ENCODE assay signal across 11 cellular contexts in the genomic region with DNA sequence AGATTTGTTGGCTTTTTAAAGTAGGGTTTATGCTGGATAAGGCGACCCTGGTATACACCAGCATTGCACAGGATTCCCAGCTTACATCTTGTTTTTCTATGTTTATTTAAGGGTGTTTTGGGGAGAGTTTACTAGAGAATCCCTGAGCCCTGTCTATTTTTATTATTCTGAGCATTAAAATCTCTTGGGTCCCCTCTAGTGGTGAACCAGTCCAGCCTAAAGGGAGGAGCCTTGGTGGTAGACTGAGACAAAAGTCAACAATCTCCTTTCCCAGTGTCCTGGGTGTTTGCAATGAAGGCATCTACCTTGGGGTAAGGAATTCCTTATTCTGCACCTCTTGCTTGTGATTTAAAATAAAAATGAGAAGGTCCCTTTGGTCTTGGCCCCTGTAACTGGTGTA. TPM values are rescaled to one million over a fixed set of nuclear protein-coding genes. Genes with fewer than 3 reads are reported as not detected.
DNase-seq lines count a peak whose midpoint lies in the region; ATAC-seq and TF ChIP-seq lines count a peak whose summit lies in the region.
"Had no signal": no experiment of that assay in that cellular context is flagged by ENCODE, and none has a peak within 500 bp of the region (broad histone marks: within the 10 kb centered on the region; RNA-seq: fewer than 3 reads in every experiment).

No MANE protein-coding gene starts in this region.

- in situ Hi-C loops in G401 (cut with HindIII; ENCODE audit: low sequenced_read_pairs), result no loop called here

- no peak for TF ChIP-seq POLR2A in tibial nerve (IDR thresholded peaks at IDR 0.05)

- no peak overlapping the region for H2AFZ ChIP-seq in SK-N-SH (ENCODE audit: low read depth)

- no peak overlapping the region for H3K4me2 ChIP-seq in SK-N-SH

- ATAC-seq in SK-N-SH treated with all-trans-retinoic acid at 6 μM for 48 hours (no peak), RWPE2 (ENCODE audit: low read depth) (peak; percentile 41; the same call in 1 of the 3 replicates), left cardiac atrium (peak; percentile 48 to 74), GM18873 (IDR thresholded peaks at IDR 0.05; ENCODE audit: low FRiP score, unreplicated experiment) (no peak), HG02763 (IDR thresholded peaks at IDR 0.05; ENCODE audit: unreplicated experiment) (no peak)

- no peaks in the 10 kb centered on the region for H3K79me2 ChIP-seq in SK-N-SH (ENCODE audit: insufficient read depth)

- no peaks in the 10 kb centered on the region for H3K9me3 ChIP-seq in SK-N-SH
- H3K9me3 ChIP-seq in RWPE2 (ENCODE audit: severe bottlenecking), result no peaks in the 10 kb centered on the region
- no peaks in the 10 kb centered on the region for H3K9me3 ChIP-seq in tibial nerve

- intact Hi-C loops in left cardiac atrium (cut with DNase I), result loop anchor here in 1 of 2 donors (5.0 kb wide), 1 partner anchor 98 kb away; no protein-coding TSS in a partner anchor

- no peak overlapping the region for H3K9ac ChIP-seq in SK-N-SH

- H3K36me3 ChIP-seq in SK-N-SH (replicated peaks in 1 of 2; ENCODE audit: control insufficient read depth in 1 of 2, insufficient read depth in 2 of 2, low read length in 1 of 2) (no peaks in the 10 kb centered on the region), RWPE2 (ENCODE audit: low read depth) (no peaks in the 10 kb centered on the region), tibial nerve (no peaks in the 10 kb centered on the region)

- POLR2A ChIA-PET in SK-N-SH (lab: Yijun Ruan, JAX), result no interaction called here

- H4K20me1 ChIP-seq in SK-N-SH (ENCODE audit: insufficient read depth), result no peaks in the 10 kb centered on the region

- CTCF ChIA-PET in SK-N-SH (lab: Yijun Ruan, JAX), result interaction anchor here (1.0 to 1.6 kb wide), 5 partner anchors 9 to 104 kb away, joined by 3 to 10 read pairs (median 4); no protein-coding TSS in a partner anchor

- peak; percentile 29; the same call in 1 of the 2 replicates for TF ChIP-seq CTCF in SK-N-SH (IDR thresholded peaks at IDR 0.05)
- TF ChIP-seq CTCF in RWPE2 (IDR thresholded peaks at IDR 0.05; ENCODE audit: poor library complexity, severe bottlenecking), result peak; percentile 36
- TF ChIP-seq CTCF in tibial nerve (IDR thresholded peaks at IDR 0.05), result peak in 4 of 5 experiments; percentile 7 to 20 (median 18)

- H3K9me2 ChIP-seq in SK-N-SH, result no peaks in the 10 kb centered on the region

- TF ChIP-seq EP300 in SK-N-SH (IDR thresholded peaks at IDR 0.05; ENCODE audit: borderline replicate concordance in 1 of 2, low read depth in 1 of 2, low read length in 1 of 2) (no peak), tibial nerve (IDR thresholded peaks at IDR 0.05) (no peak)

- 63% methylated on average over 1 of the region's 1 CpG for WGBS in SK-N-SH (ENCODE audit: low lambda C conversion rate)
- 89 to 95% methylated on average over 1 of the region's 1 CpG for WGBS in tibial nerve, 2 donors

- DNase-seq in SK-N-SH (no peak), RWPE2 (ENCODE audit: low spot score) (no peak), left cardiac atrium (no peak), tibial nerve (ENCODE audit: low spot score in 2 of 2) (no peak), G401 (ENCODE audit: low spot score) (no peak)
- DNase-seq: activated gamma-delta T cell, NCI-H524 had no signal

- H3F3A ChIP-seq in SK-N-SH (replicated peaks; ENCODE audit: insufficient read depth), result no peaks in the 10 kb centered on the region

- no peak overlapping the region for H3K4me3 ChIP-seq in SK-N-SH (ENCODE audit: low read depth in 2 of 2, low read length in 1 of 2)
- H3K4me3 ChIP-seq in RWPE2 (ENCODE audit: severe bottlenecking), result no peak overlapping the region
- H3K4me3 ChIP-seq in tibial nerve, result no peak overlapping the region
- H3K4me3 ChIP-seq: lung had no signal

- H3K27ac ChIP-seq in SK-N-SH (ENCODE audit: low read depth in 2 of 2, low read length in 1 of 2), result no peak overlapping the region
- no peak overlapping the region for H3K27ac ChIP-seq in RWPE2 (ENCODE audit: poor library complexity, severe bottlenecking)
- H3K27ac ChIP-seq in tibial nerve, result no peak overlapping the region

- peak; percentile 13; the same call in 1 of the 2 replicates for TF ChIP-seq RAD21 in SK-N-SH (IDR thresholded peaks at IDR 0.05; ENCODE audit: low read length)

- no peaks in the 10 kb centered on the region for H3K4me1 ChIP-seq in SK-N-SH (ENCODE audit: control insufficient read depth in 1 of 2, insufficient read depth in 2 of 2, low read depth in 1 of 2, low read length in 1 of 2)
- H3K4me1 ChIP-seq in RWPE2 (ENCODE audit: insufficient read depth, poor library complexity, severe bottlenecking), result no peaks in the 10 kb centered on the region
- peaks cover 0 to 9% (median 0%) of the 10 kb centered on the region in 4 donors for H3K4me1 ChIP-seq in tibial nerve

- H3K27me3 ChIP-seq in SK-N-SH (ENCODE audit: insufficient read depth) (no peaks in the 10 kb centered on the region), RWPE2 (ENCODE audit: insufficient read depth, poor library complexity, severe bottlenecking) (no peaks in the 10 kb centered on the region), tibial nerve (no peaks in the 10 kb centered on the region)

TF ChIP-seq in SK-N-SH, 30 proteins besides CTCF, POLR2A, EP300 and RAD21:
- TF ChIP-seq, protein P1, sequence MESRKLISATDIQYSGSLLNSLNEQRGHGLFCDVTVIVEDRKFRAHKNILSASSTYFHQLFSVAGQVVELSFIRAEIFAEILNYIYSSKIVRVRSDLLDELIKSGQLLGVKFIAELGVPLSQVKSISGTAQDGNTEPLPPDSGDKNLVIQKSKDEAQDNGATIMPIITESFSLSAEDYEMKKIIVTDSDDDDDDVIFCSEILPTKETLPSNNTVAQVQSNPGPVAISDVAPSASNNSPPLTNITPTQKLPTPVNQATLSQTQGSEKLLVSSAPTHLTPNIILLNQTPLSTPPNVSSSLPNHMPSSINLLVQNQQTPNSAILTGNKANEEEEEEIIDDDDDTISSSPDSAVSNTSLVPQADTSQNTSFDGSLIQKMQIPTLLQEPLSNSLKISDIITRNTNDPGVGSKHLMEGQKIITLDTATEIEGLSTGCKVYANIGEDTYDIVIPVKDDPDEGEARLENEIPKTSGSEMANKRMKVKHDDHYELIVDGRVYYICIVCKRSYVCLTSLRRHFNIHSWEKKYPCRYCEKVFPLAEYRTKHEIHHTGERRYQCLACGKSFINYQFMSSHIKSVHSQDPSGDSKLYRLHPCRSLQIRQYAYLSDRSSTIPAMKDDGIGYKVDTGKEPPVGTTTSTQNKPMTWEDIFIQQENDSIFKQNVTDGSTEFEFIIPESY (IDR thresholded peaks at IDR 0.05; ENCODE audit: borderline replicate concordance, low read depth), result no peak
- TF ChIP-seq FOXM1 (IDR thresholded peaks at IDR 0.05; ENCODE audit: low read depth) (no peak), EZH2phosphoT487 (IDR thresholded peaks at IDR 0.05; ENCODE audit: borderline replicate concordance, low read depth) (no peak), GABPA (IDR thresholded peaks at IDR 0.05; ENCODE audit: low read depth) (no peak), SMC3 (IDR thresholded peaks at IDR 0.05; ENCODE audit: low read depth, low read length) (peak; percentile 14; the same call in 1 of the 2 replicates)
TF ChIP-seq in SK-N-SH: peak in this region for 1.

TF ChIP-seq in SK-N-SH treated with all-trans-retinoic acid at 6 μM for 48 hours, 23 proteins besides CTCF, POLR2A, EP300 and RAD21:
- no peak for TF ChIP-seq SNAI2 (CRISPR knock-in tag; IDR thresholded peaks at IDR 0.05)
- no peak for TF ChIP-seq OSR1 (CRISPR knock-in tag; IDR thresholded peaks at IDR 0.05)
- no peak for TF ChIP-seq ESRRG (CRISPR knock-in tag; IDR thresholded peaks at IDR 0.05)

RNA-seq across cellular contexts. Expression of a gene that starts 38.2 kb away (rescaled TPM):
- polyA plus RNA-seq in SK-N-SH (2012; rRNA removed), result not detected in 2 replicates
- not detected in 2 replicates for polyA plus RNA-seq in SK-N-SH (2012; cell fraction: cytosol; rRNA removed)
- polyA plus RNA-seq in SK-N-SH (2012; cell fraction: nucleus; rRNA removed), result 0.02 TPM in 1 of 2 replicates, not detected in the other
- total RNA-seq in left cardiac atrium, result not detected
- not detected for total RNA-seq in tibial nerve
- not detected in 2 replicates for total RNA-seq in G401 (2014; rRNA removed; shearing (Covaris generic))
- total RNA-seq: lung had no signal
- polyA plus RNA-seq: lung had no signal

RNA-seq across cellular contexts. Expression of a gene that starts 50.6 kb away (rescaled TPM):
- 0.16 and 0.21 TPM in 2 replicates for polyA plus RNA-seq in SK-N-SH (2012; rRNA removed)
- 0.04 and 0.34 TPM in 2 replicates for polyA plus RNA-seq in SK-N-SH (2012; cell fraction: cytosol; rRNA removed)
- polyA plus RNA-seq in SK-N-SH (2012; cell fraction: nucleus; rRNA removed), result 0.55 and 0.73 TPM in 2 replicates
- 1 to 10 TPM; 2.4 to 5.1 TPM for total RNA-seq in left cardiac atrium
- total RNA-seq in tibial nerve, result 1 to 10 TPM in 3 of 4 donors, not detected in 1; 7.3 to 9.0 (median 8.6) TPM
- total RNA-seq in G401 (2014; rRNA removed; shearing (Covaris generic)), result not detected in 2 replicates

Comparison
In these comparisons a context has a peak if more than half of its experiments do, and no peak if none do; other contexts are left out.
1. ATAC-seq: peak in RWPE2 (single experiment) and left cardiac atrium (2 of 2); none in SK-N-SH treated with all-trans-retinoic acid at 6 μM for 48 hours (single experiment), GM18873 (single experiment) and HG02763 (single experiment).
2. Peak in every context shown above with its lines, with median percentiles within 50 percentile points of each other: CTCF ChIP-seq.